In genomic region chr22:28397324-28397723, GRCh38 we compare ENCODE assay signal across 17 cellular contexts.
"Had no signal": no experiment of that assay in that cellular context is flagged by ENCODE, and none has a peak within 500 bp of the region (broad histone marks: within the 10 kb centered on the region; RNA-seq: fewer than 3 reads in every experiment).

No MANE protein-coding gene starts in this region.

- H3K27ac Mint-ChIP-seq: memory B cell; naive thymus-derived CD8-positive, alpha-beta T cell; progenitor cell of endocrine pancreas had no signal

- H3K4me3 ChIP-seq: esophagus muscularis mucosa, right atrium auricular region, suprapubic skin, transverse colon, vagina had no signal

- H3K27me3 Mint-ChIP-seq: activated CD8-positive, alpha-beta T cell treated with anti-CD3 and anti-CD28 coated beads for 36 hours; progenitor cell of endocrine pancreas; stimulated activated naive CD8-positive, alpha-beta T cell treated with anti-CD3 and anti-CD28 coated beads, Interleukin-15, Interleukin-2, amounts not matched to agents 100 ng/mL and 50 ng/mL, for 24 hours had no signal

- H3K27me3 ChIP-seq: esophagus muscularis mucosa, right atrium auricular region, suprapubic skin, transverse colon, vagina had no signal

- H3K9me3 Mint-ChIP-seq: activated CD8-positive, alpha-beta T cell treated with anti-CD3 and anti-CD28 coated beads for 36 hours; activated naive CD4-positive, alpha-beta T cell treated with anti-CD3 and anti-CD28 coated beads, Interleukin-2, amount 50 U/mL, for 72 hours; memory B cell; stimulated activated naive CD8-positive, alpha-beta T cell treated with anti-CD3 and anti-CD28 coated beads, Interleukin-15, Interleukin-2, amounts not matched to agents 100 ng/mL and 50 ng/mL, for 24 hours had no signal

- H3K27ac ChIP-seq: esophagus muscularis mucosa, right atrium auricular region, suprapubic skin, vagina had no signal

- ATAC-seq: activated CD8-positive, alpha-beta T cell treated with anti-CD3 and anti-CD28 coated beads for 36 hours; activated naive CD4-positive, alpha-beta T cell treated with anti-CD3 and anti-CD28 coated beads, Interleukin-2, amount 50 U/mL, for 72 hours; naive thymus-derived CD8-positive, alpha-beta T cell had no signal

- DNase-seq: activated CD8-positive, alpha-beta memory T cell treated with anti-CD3 and anti-CD28 coated beads, Interleukin-2, amount 50 U/mL, for 4 hours; activated CD8-positive, alpha-beta T cell treated with anti-CD3 and anti-CD28 coated beads for 36 hours; activated gamma-delta T cell treated with Interleukin-2 at 50 U/mL for 16 hours; activated T-cell treated with anti-CD3 and anti-CD28 coated beads, Interleukin-2, amount 50 U/mL, for 48 hours; amniotic stem cell; dermis blood vessel endothelial cell; effector memory CD4-positive, alpha-beta T cell; naive thymus-derived CD8-positive, alpha-beta T cell; transverse colon had no signal

- H3K36me3 Mint-ChIP-seq: memory B cell had no signal

- H3K4me3 Mint-ChIP-seq: activated CD8-positive, alpha-beta T cell treated with anti-CD3 and anti-CD28 coated beads for 36 hours; memory B cell; naive thymus-derived CD8-positive, alpha-beta T cell; stimulated activated naive CD8-positive, alpha-beta T cell treated with anti-CD3 and anti-CD28 coated beads, Interleukin-15, Interleukin-2, amounts not matched to agents 100 ng/mL and 50 ng/mL, for 24 hours had no signal

- H3K36me3 ChIP-seq: esophagus muscularis mucosa, right atrium auricular region, suprapubic skin, transverse colon, vagina had no signal

- H3K4me1 Mint-ChIP-seq: memory B cell had no signal

- H3K9me3 ChIP-seq: esophagus muscularis mucosa, right atrium auricular region, suprapubic skin, transverse colon, vagina had no signal

- H3K4me1 ChIP-seq: vagina had no signal
